In genomic region chr14:32396874-32397273, GRCh38 we compare ENCODE assay signal across 33 cellular contexts.
"Had no signal": no experiment of that assay in that cellular context is flagged by ENCODE, and none has a peak within 500 bp of the region (broad histone marks: within the 10 kb centered on the region; RNA-seq: fewer than 3 reads in every experiment).

No MANE protein-coding gene starts in this region.

- H3K27ac ChIP-seq: cardiac muscle cell, Peyer's patch, WERI-Rb-1 had no signal

- H3K4me1 ChIP-seq: Peyer's patch had no signal

- H3K9me3 Mint-ChIP-seq: activated CD4-positive, alpha-beta memory T cell treated with anti-CD3 and anti-CD28 coated beads, Interleukin-2, amount 10 ng/mL, durations not matched to agents 7 days and 5 days; activated naive CD4-positive, alpha-beta T cell treated with anti-CD3 and anti-CD28 coated beads, Interleukin-2, amount 10 ng/mL, durations not matched to agents 7 days and 5 days; activated naive CD8-positive, alpha-beta T cell treated with anti-CD3 and anti-CD28 coated beads for 36 hours had no signal

- H3K27me3 Mint-ChIP-seq: activated CD8-positive, alpha-beta memory T cell treated with anti-CD3 and anti-CD28 coated beads, Interleukin-2, amount 10 ng/mL, durations not matched to agents 7 days and 5 days; activated naive CD4-positive, alpha-beta T cell treated with anti-CD3 and anti-CD28 coated beads, Interleukin-2, amount 10 ng/mL, durations not matched to agents 7 days and 5 days; activated naive CD8-positive, alpha-beta T cell treated with anti-CD3 and anti-CD28 coated beads for 36 hours had no signal

- DNase-seq: activated CD4-positive, alpha-beta memory T cell treated with anti-CD3 and anti-CD28 coated beads, Interleukin-2, amount 10 ng/mL, durations not matched to agents 7 days and 5 days; activated CD4-positive, alpha-beta T cell treated with anti-CD3 and anti-CD28 coated beads for 1 hour; activated CD4-positive, alpha-beta T cell treated with anti-CD3 and anti-CD28 coated beads for 48 hours; activated CD4-positive, CD25-positive, alpha-beta regulatory T cell; activated CD8-positive, alpha-beta memory T cell treated with anti-CD3 and anti-CD28 coated beads for 24 hours; activated CD8-positive, alpha-beta memory T cell treated with anti-CD3 and anti-CD28 coated beads, Interleukin-2, amount 10 ng/mL, durations not matched to agents 7 days and 5 days; activated CD8-positive, alpha-beta memory T cell treated with anti-CD3 and anti-CD28 coated beads, Interleukin-2, amount 50 U/mL, for 48 hours; activated effector memory CD4-positive, alpha-beta T cell treated with Interleukin-2 at 50 U/mL for 16 hours; activated naive CD4-positive, alpha-beta T cell treated with anti-CD3 and anti-CD28 coated beads, Interleukin-2, amount 10 ng/mL, durations not matched to agents 7 days and 5 days; activated naive CD8-positive, alpha-beta T cell treated with anti-CD3 and anti-CD28 coated beads for 36 hours; activated T-cell treated with anti-CD3 and anti-CD28 coated beads, Interleukin-2, amount 50 U/mL, for 48 hours; amniotic stem cell; aorta; NCI-H1105 treated with DMSO at 0.1 percent for 48 hours; NCI-H1436 treated with DMSO at 0.1 percent for 48 hours; NCI-H1694 treated with DMSO at 0.1 percent for 48 hours; NCI-H2029; NCI-H345; NCI-H510A; NCI-H526; NCI-H748 treated with DMSO at 0.1 percent for 48 hours; NK-92 treated with Interleukin-12 subunit alpha and Interleukin-12 subunit beta, amount 100 ng/mL, for 24 hours; PC-3; Peyer's patch; Right ventricle myocardium superior; RPMI8226; SW 1271; T-helper 1 cell; T-helper 2 cell; T-helper 9 cell; WERI-Rb-1 had no signal

- H3K36me3 ChIP-seq: cardiac muscle cell, Peyer's patch, WERI-Rb-1 had no signal

- H3K36me3 Mint-ChIP-seq: activated CD8-positive, alpha-beta memory T cell treated with anti-CD3 and anti-CD28 coated beads, Interleukin-2, amount 10 ng/mL, durations not matched to agents 7 days and 5 days; activated naive CD4-positive, alpha-beta T cell treated with anti-CD3 and anti-CD28 coated beads, Interleukin-2, amount 10 ng/mL, durations not matched to agents 7 days and 5 days; activated naive CD8-positive, alpha-beta T cell treated with anti-CD3 and anti-CD28 coated beads for 36 hours had no signal

- H3K4me1 Mint-ChIP-seq: activated CD4-positive, alpha-beta memory T cell treated with anti-CD3 and anti-CD28 coated beads, Interleukin-2, amount 10 ng/mL, durations not matched to agents 7 days and 5 days; activated CD8-positive, alpha-beta memory T cell treated with anti-CD3 and anti-CD28 coated beads, Interleukin-2, amount 10 ng/mL, durations not matched to agents 7 days and 5 days; activated naive CD4-positive, alpha-beta T cell treated with anti-CD3 and anti-CD28 coated beads, Interleukin-2, amount 10 ng/mL, durations not matched to agents 7 days and 5 days had no signal

- H3K27me3 ChIP-seq: cardiac muscle cell, Peyer's patch had no signal

- H3K4me3 Mint-ChIP-seq: activated CD4-positive, alpha-beta memory T cell treated with anti-CD3 and anti-CD28 coated beads, Interleukin-2, amount 10 ng/mL, durations not matched to agents 7 days and 5 days; activated CD8-positive, alpha-beta memory T cell treated with anti-CD3 and anti-CD28 coated beads, Interleukin-2, amount 10 ng/mL, durations not matched to agents 7 days and 5 days; activated naive CD4-positive, alpha-beta T cell treated with anti-CD3 and anti-CD28 coated beads, Interleukin-2, amount 10 ng/mL, durations not matched to agents 7 days and 5 days; activated naive CD8-positive, alpha-beta T cell treated with anti-CD3 and anti-CD28 coated beads for 36 hours had no signal

- H3K27ac Mint-ChIP-seq: activated CD4-positive, alpha-beta memory T cell treated with anti-CD3 and anti-CD28 coated beads, Interleukin-2, amount 10 ng/mL, durations not matched to agents 7 days and 5 days; activated CD8-positive, alpha-beta memory T cell treated with anti-CD3 and anti-CD28 coated beads, Interleukin-2, amount 10 ng/mL, durations not matched to agents 7 days and 5 days; activated naive CD4-positive, alpha-beta T cell treated with anti-CD3 and anti-CD28 coated beads, Interleukin-2, amount 10 ng/mL, durations not matched to agents 7 days and 5 days; activated naive CD8-positive, alpha-beta T cell treated with anti-CD3 and anti-CD28 coated beads for 36 hours had no signal

- ATAC-seq: activated CD8-positive, alpha-beta memory T cell treated with anti-CD3 and anti-CD28 coated beads, Interleukin-2, amount 10 ng/mL, durations not matched to agents 7 days and 5 days; K562; PC-3 had no signal

- H3K4me3 ChIP-seq: cardiac muscle cell, K562, Peyer's patch had no signal
